ENCODE assay signal across 9 cellular contexts in the genomic region with DNA sequence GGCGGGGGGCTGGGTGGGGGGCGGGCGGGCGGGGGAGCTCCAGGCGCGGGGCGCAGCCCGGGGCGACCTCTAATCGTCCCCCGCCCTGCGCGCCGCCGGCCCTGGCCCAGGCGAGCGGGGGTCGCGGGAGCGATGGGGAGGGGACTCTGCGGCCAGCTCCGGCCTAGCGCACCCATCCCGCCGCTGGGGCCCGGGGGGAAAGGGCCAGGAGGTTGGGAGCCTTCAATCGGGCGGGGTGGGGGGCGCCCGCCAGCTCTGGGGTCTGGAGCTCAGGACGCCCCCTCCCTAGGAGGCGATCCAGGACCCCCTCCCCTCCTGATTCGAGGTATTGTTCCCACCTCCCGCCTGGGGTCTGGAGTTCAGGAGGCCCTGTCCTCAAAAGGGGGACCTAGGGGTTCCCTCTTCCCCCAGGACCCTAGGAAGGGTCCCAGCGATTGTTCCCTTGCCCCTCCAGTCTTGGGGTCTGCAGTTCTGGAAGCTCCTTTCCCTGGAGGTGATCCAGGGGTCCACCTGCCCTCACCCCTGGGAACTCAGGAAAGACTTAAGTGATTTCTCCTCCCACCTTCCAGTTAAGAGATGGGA. TPM values are rescaled to one million over a fixed set of nuclear protein-coding genes. Genes with fewer than 3 reads are reported as not detected.
DNase-seq lines count a peak whose midpoint lies in the region; ATAC-seq, FAIRE-seq and TF ChIP-seq lines count a peak whose summit lies in the region.
"Had no signal": no experiment of that assay in that cellular context is flagged by ENCODE, and none has a peak within 500 bp of the region (broad histone marks: within the 10 kb centered on the region; RNA-seq: fewer than 3 reads in every experiment).

No MANE protein-coding gene starts in this region.

- H3K9me3 ChIP-seq in SK-N-SH, result no peaks in the 10 kb centered on the region
- no peaks in the 10 kb centered on the region for H3K9me3 ChIP-seq in adipocyte (ENCODE audit: control insufficient read depth, low read length)
- H3K9me3 ChIP-seq in suprapubic skin, result no peaks in the 10 kb centered on the region

- no peak for TF ChIP-seq RAD21 in SK-N-SH (IDR thresholded peaks at IDR 0.05; ENCODE audit: low read length)

- no peaks in the 10 kb centered on the region for H3K27me3 ChIP-seq in SK-N-SH (ENCODE audit: insufficient read depth)
- no peaks in the 10 kb centered on the region for H3K27me3 ChIP-seq in adipocyte (replicated peaks; ENCODE audit: control insufficient read depth, insufficient read depth, low read length)
- H3K27me3 ChIP-seq in kidney epithelial cell (ENCODE audit: control insufficient read depth, insufficient read depth, low read length), result no peaks in the 10 kb centered on the region
- H3K27me3 ChIP-seq in suprapubic skin, result no peaks in the 10 kb centered on the region

- H3K4me2 ChIP-seq in SK-N-SH, result peak overlapping the region; percentile 97

- H3K27ac ChIP-seq in SK-N-SH (ENCODE audit: low read depth in 2 of 2, low read length in 1 of 2) (peak overlapping the region; percentile 40 to 80), suprapubic skin (peak overlapping the region; percentile 80)

- CTCF ChIA-PET in SK-N-SH (lab: Yijun Ruan, JAX), result interaction anchor here (0.6 to 1.3 kb wide), 6 partner anchors 10 to 533 kb away, joined by 3 to 5 read pairs (median 4); a partner anchor contains a TSS

- H3K4me1 ChIP-seq in SK-N-SH (ENCODE audit: control insufficient read depth in 1 of 2, insufficient read depth in 2 of 2, low read depth in 1 of 2, low read length in 1 of 2) (peaks cover 4 to 24% of the 10 kb centered on the region in 2 experiments; a peak in 2 of 4 replicates), adipocyte (ENCODE audit: control insufficient read depth, insufficient read depth, low read length) (peaks cover 12% of the 10 kb centered on the region), suprapubic skin (peaks cover 26% of the 10 kb centered on the region)

- TF ChIP-seq EP300 in SK-N-SH (IDR thresholded peaks at IDR 0.05; ENCODE audit: borderline replicate concordance in 1 of 2, low read depth in 1 of 2, low read length in 1 of 2) (no peak), suprapubic skin (IDR thresholded peaks at IDR 0.05) (no peak)

- H3F3A ChIP-seq in SK-N-SH (replicated peaks; ENCODE audit: insufficient read depth), result peaks cover 6% of the 10 kb centered on the region

- H3K4me3 ChIP-seq in SK-N-SH (ENCODE audit: low read depth in 2 of 2, low read length in 1 of 2) (peak overlapping the region; percentile 68 to 69), adipocyte (ENCODE audit: low read length) (peak overlapping the region; percentile 88), kidney epithelial cell (ENCODE audit: low read depth, low read length) (peak overlapping the region; percentile 84), suprapubic skin (peak overlapping the region; percentile 66)

- DNase-seq in SK-N-SH, result no peak
- peak; percentile 42 for DNase-seq in adipocyte (ENCODE audit: low read depth)
- DNase-seq in kidney epithelial cell (ENCODE audit: low read depth), result no peak
- DNase-seq in suprapubic skin (ENCODE audit: low spot score in 2 of 2), result peak in 1 of 2 donors; percentile 57
- no peak for DNase-seq in urothelium cell line (ENCODE audit: low spot score)
- DNase-seq in kidney tubule cell (ENCODE audit: low spot score), result no peak

- no peak for TF ChIP-seq POLR2A in suprapubic skin (IDR thresholded peaks at IDR 0.05)

- FAIRE-seq in urothelium cell line (lab: Jason Lieb, UNC), result no peak
- FAIRE-seq: islet of Langerhans had no signal

- no peaks in the 10 kb centered on the region for H3K9me2 ChIP-seq in SK-N-SH

- POLR2A ChIA-PET in SK-N-SH (lab: Yijun Ruan, JAX), result interaction anchor here (0.9 to 2.5 kb wide), 6 partner anchors 10 to 33 kb away, joined by 3 to 7 read pairs (median 5); a partner anchor contains a TSS

- no peak for TF ChIP-seq CTCF in SK-N-SH (IDR thresholded peaks at IDR 0.05)
- no peak for TF ChIP-seq CTCF in kidney epithelial cell (IDR thresholded peaks at IDR 0.05; ENCODE audit: insufficient read depth, low read length, poor library complexity, severe bottlenecking)
- TF ChIP-seq CTCF in suprapubic skin (IDR thresholded peaks at IDR 0.05), result no peak

- H3K9ac ChIP-seq in SK-N-SH (peak overlapping the region; percentile 93), adipocyte (ENCODE audit: low read length) (peak overlapping the region; percentile 95)

- WGBS in SK-N-SH (ENCODE audit: low lambda C conversion rate), result 17% methylated on average over 1 of the region's 35 CpGs
- no CpG with 5 or more reads among the region's 35 CpGs for WGBS in suprapubic skin

- H3K79me2 ChIP-seq in SK-N-SH (ENCODE audit: insufficient read depth), result peaks cover 24% of the 10 kb centered on the region

- H3K36me3 ChIP-seq in SK-N-SH (replicated peaks in 1 of 2; ENCODE audit: control insufficient read depth in 1 of 2, insufficient read depth in 2 of 2, low read length in 1 of 2) (peaks cover 0 to 8% of the 10 kb centered on the region in 2 experiments), adipocyte (ENCODE audit: control insufficient read depth, insufficient read depth, low read length, severe bottlenecking) (no peaks in the 10 kb centered on the region), kidney epithelial cell (ENCODE audit: control insufficient read depth, insufficient read depth, low read length) (no peaks in the 10 kb centered on the region), suprapubic skin (peaks cover 11% of the 10 kb centered on the region)

- H4K20me1 ChIP-seq in SK-N-SH (ENCODE audit: insufficient read depth), result no peaks in the 10 kb centered on the region

- H2AFZ ChIP-seq in SK-N-SH (ENCODE audit: low read depth), result no peak overlapping the region; the same call in 1 of the 2 replicates

- ATAC-seq in SK-N-SH treated with all-trans-retinoic acid at 6 μM for 48 hours, result no peak
- ATAC-seq in GM18520 (IDR thresholded peaks at IDR 0.05; ENCODE audit: unreplicated experiment), result no peak

TF ChIP-seq in SK-N-SH, 30 proteins besides CTCF, POLR2A, EP300 and RAD21 (continues in another document):
- TF ChIP-seq EZH2phosphoT487 (IDR thresholded peaks at IDR 0.05; ENCODE audit: borderline replicate concordance, low read depth) (no peak), GABPA (IDR thresholded peaks at IDR 0.05; ENCODE audit: low read depth) (no peak), FOXM1 (IDR thresholded peaks at IDR 0.05; ENCODE audit: low read depth) (no peak), JUND (IDR thresholded peaks at IDR 0.05) (no peak), ELF1 (IDR thresholded peaks at IDR 0.05) (no peak), TAF1 (IDR thresholded peaks at IDR 0.05; ENCODE audit: borderline replicate concordance, low read depth, low read length) (no peak), MEF2A (IDR thresholded peaks at IDR 0.05; ENCODE audit: borderline replicate concordance, low read depth) (no peak), SMC3 (IDR thresholded peaks at IDR 0.05; ENCODE audit: low read depth, low read length) (no peak), GATA2 (CRISPR knock-in tag; IDR thresholded peaks at IDR 0.05) (no peak)
- TF ChIP-seq, protein P1, sequence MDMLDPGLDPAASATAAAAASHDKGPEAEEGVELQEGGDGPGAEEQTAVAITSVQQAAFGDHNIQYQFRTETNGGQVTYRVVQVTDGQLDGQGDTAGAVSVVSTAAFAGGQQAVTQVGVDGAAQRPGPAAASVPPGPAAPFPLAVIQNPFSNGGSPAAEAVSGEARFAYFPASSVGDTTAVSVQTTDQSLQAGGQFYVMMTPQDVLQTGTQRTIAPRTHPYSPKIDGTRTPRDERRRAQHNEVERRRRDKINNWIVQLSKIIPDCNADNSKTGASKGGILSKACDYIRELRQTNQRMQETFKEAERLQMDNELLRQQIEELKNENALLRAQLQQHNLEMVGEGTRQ (IDR thresholded peaks at IDR 0.05; ENCODE audit: borderline replicate concordance, low read depth, low read length), result no peak

TF ChIP-seq in SK-N-SH treated with all-trans-retinoic acid at 6 μM for 48 hours, 23 proteins besides CTCF, POLR2A, EP300 and RAD21 (continues in another document):
- TF ChIP-seq ZNF8 (CRISPR knock-in tag; IDR thresholded peaks at IDR 0.05), result no peak
- TF ChIP-seq ISL1 (CRISPR knock-in tag; IDR thresholded peaks at IDR 0.05), result no peak
- no peak for TF ChIP-seq ZNF565 (CRISPR knock-in tag; conservative IDR thresholded peaks at IDR 0.05; ENCODE audit: low read depth)
- no peak for TF ChIP-seq OSR1 (CRISPR knock-in tag; IDR thresholded peaks at IDR 0.05)
- TF ChIP-seq ZC3H10 (CRISPR knock-in tag; IDR thresholded peaks at IDR 0.05), result no peak
- TF ChIP-seq PPARA (CRISPR knock-in tag; IDR thresholded peaks at IDR 0.05; ENCODE audit: borderline replicate concordance), result no peak
- TF ChIP-seq SNAI2 (CRISPR knock-in tag; IDR thresholded peaks at IDR 0.05), result no peak
- no peak for TF ChIP-seq TCF4 (CRISPR knock-in tag; IDR thresholded peaks at IDR 0.05; ENCODE audit: borderline replicate concordance)
- TF ChIP-seq ESRRG (CRISPR knock-in tag; IDR thresholded peaks at IDR 0.05), result no peak

RNA-seq across cellular contexts. Expression of a gene that starts 0.5 kb away (rescaled TPM):
- polyA plus RNA-seq in SK-N-SH (2012; rRNA removed), result 29.7 and 49.3 TPM in 2 replicates
- polyA plus RNA-seq in SK-N-SH (2012; cell fraction: cytosol; rRNA removed), result 21.6 and 32.0 TPM in 2 replicates
- polyA plus RNA-seq in SK-N-SH (2012; cell fraction: nucleus; rRNA removed), result 28.1 and 53.6 TPM in 2 replicates
- total RNA-seq in kidney epithelial cell (67.4 and 76.1 TPM in 2 replicates), suprapubic skin (10 to 100 TPM; 28.7 to 48.5 (median 39.5) TPM)

RNA-seq across cellular contexts. Expression of a gene that starts 6.1 kb away (rescaled TPM):
- 28.4 and 28.9 TPM in 2 replicates for polyA plus RNA-seq in SK-N-SH (2012; rRNA removed)
- polyA plus RNA-seq in SK-N-SH (2012; cell fraction: cytosol; rRNA removed), result 10.6 and 12.9 TPM in 2 replicates
- polyA plus RNA-seq in SK-N-SH (2012; cell fraction: nucleus; rRNA removed), result 65.9 and 69.2 TPM in 2 replicates
- total RNA-seq in kidney epithelial cell, result 13.7 and 15.3 TPM in 2 replicates
- 10 to 100 TPM; 15.9 to 43.6 (median 29.5) TPM for total RNA-seq in suprapubic skin

RNA-seq across cellular contexts. Expression of a gene that starts 19.1 kb away (rescaled TPM):
- polyA plus RNA-seq in SK-N-SH (2012; rRNA removed), result 40.5 and 90.5 TPM in 2 replicates
- 24.6 and 35.9 TPM in 2 replicates for polyA plus RNA-seq in SK-N-SH (2012; cell fraction: cytosol; rRNA removed)
- 203 and 312 TPM in 2 replicates for polyA plus RNA-seq in SK-N-SH (2012; cell fraction: nucleus; rRNA removed)
- total RNA-seq in kidney epithelial cell (134 and 163 TPM in 2 replicates), suprapubic skin (100 to 1,000 TPM in 1 of 4 donors, 10 to 100 TPM in 3; 57.8 to 112 (median 78.5) TPM)

RNA-seq across cellular contexts. Expression of a gene that starts 27.5 kb away (rescaled TPM):
- polyA plus RNA-seq in SK-N-SH (2012; rRNA removed), result 6.1 and 6.4 TPM in 2 replicates
- polyA plus RNA-seq in SK-N-SH (2012; cell fraction: cytosol; rRNA removed), result 3.9 and 5.3 TPM in 2 replicates
- polyA plus RNA-seq in SK-N-SH (2012; cell fraction: nucleus; rRNA removed), result 5.7 and 8.6 TPM in 2 replicates
- total RNA-seq in kidney epithelial cell (5.5 and 8.9 TPM in 2 replicates), suprapubic skin (1 to 10 TPM; 2.9 to 5.2 (median 4.1) TPM)
